ENCODE assay signal across 8 cellular contexts in genomic region chr12:3872800-3873636, GRCh38. TPM values are rescaled to one million over a fixed set of nuclear protein-coding genes. Genes with fewer than 3 reads are reported as not detected.
DNase-seq lines count a peak whose midpoint lies in the region; ATAC-seq, FAIRE-seq and TF ChIP-seq lines count a peak whose summit lies in the region.

Gene PARP11 (minus strand): TSS chr12:3873399. CDS start chr12:3873229, 170 bp downstream.

- peak; percentile 97 for FAIRE-seq in kidney (lab: Jason Lieb, UNC)

- peak within 1 kb of the TSS; percentile 74 to 97 for H3K4me3 ChIP-seq in kidney (ENCODE audit: low read length in 2 of 2)

- TF ChIP-seq CTCF in AG09319 (IDR thresholded peaks at IDR 0.05; ENCODE audit: low read depth, low read length) (no peak), kidney (IDR thresholded peaks at IDR 0.05; ENCODE audit: borderline replicate concordance, extremely low read depth, insufficient read depth) (no peak)

- peak; percentile 94 for ATAC-seq in GM19035 (IDR thresholded peaks at IDR 0.05; ENCODE audit: unreplicated experiment)
- peak; percentile 96 for ATAC-seq in HG03354 (IDR thresholded peaks at IDR 0.05; ENCODE audit: poor library complexity, severe bottlenecking, unreplicated experiment)

- H3K36me3 ChIP-seq in kidney (ENCODE audit: control insufficient read depth in 1 of 2, insufficient read depth in 2 of 2, low read length in 2 of 2) = no peaks in the 10 kb centered on the region

- peaks cover 0 to 2% of the 10 kb centered on the region in 2 donors for H3K4me1 ChIP-seq in kidney (ENCODE audit: control insufficient read depth in 1 of 2, insufficient read depth in 1 of 2, low read depth in 1 of 2, low read length in 2 of 2)

- peak within 1 kb of the TSS; percentile 68 to 81 for H3K9ac ChIP-seq in kidney (ENCODE audit: low read length in 2 of 2)

- H3K9me3 ChIP-seq in kidney (ENCODE audit: control insufficient read depth in 1 of 2, low read length in 2 of 2) = no peaks in the 10 kb centered on the region

- DNase-seq in AG09319 (ENCODE audit: extremely low read depth, low read depth) = peak; percentile 89
- DNase-seq in NCI-H460 (ENCODE audit: extremely low read depth, low read depth) = peak; percentile 86
- peak; percentile 97 for DNase-seq in activated CD4-positive, CD25-positive, alpha-beta regulatory T cell treated with anti-CD3 and anti-CD28 coated beads, Interleukin-2, amount 50 U/mL, for 72 hours
- peak; percentile 86 to 92 for DNase-seq in cerebellar nuclear complex (lab: John Stamatoyannopoulos, UW)
- DNase-seq in kidney = peak; percentile 99
- peak; percentile 99 for DNase-seq in stimulated activated CD4-positive, alpha-beta T cell treated with anti-CD3 and anti-CD28 coated beads, Interleukin-15, amount 100 ng/mL, for 24 hours

- H3K27ac ChIP-seq in kidney (ENCODE audit: low read depth in 2 of 2, low read length in 2 of 2) = peak within 1 kb of the TSS; percentile 81 to 92

- intact Hi-C loops in kidney (cut with DNase I) = no loop called here

RNA-seq across cellular contexts. Expression of gene PARP11, which starts in this region (rescaled TPM):
- total RNA-seq in NCI-H460 (2014; rRNA removed; shearing (Covaris generic)) = 4.1 and 6.4 TPM in 2 replicates
- polyA plus RNA-seq in NCI-H460 (2014; cell fraction: nucleus; rRNA removed) = 0.92 and 1.0 TPM in 2 replicates
- 13.1 TPM for total RNA-seq in kidney
- polyA plus RNA-seq in kidney (ENCODE audit: insufficient read depth, low read depth, low replicate concordance) = 2.6 TPM

Comparison
In these comparisons a context has a peak if more than half of its experiments do, and no peak if none do; other contexts are left out.
1. Peak in every context shown above with its lines: DNase-seq, ATAC-seq, H3K4me3 ChIP-seq and H3K27ac ChIP-seq.